In genomic region chr7:1502845-1503244, GRCh38 we compare ENCODE assay signal across 12 cellular contexts. TPM values are rescaled to one million over a fixed set of nuclear protein-coding genes. Genes with fewer than 3 reads are reported as not detected.
DNase-seq lines count a peak whose midpoint lies in the region; ATAC-seq, FAIRE-seq and TF ChIP-seq lines count a peak whose summit lies in the region.
"Had no signal": no experiment of that assay in that cellular context is flagged by ENCODE, and none has a peak within 500 bp of the region (broad histone marks: within the 10 kb centered on the region; RNA-seq: fewer than 3 reads in every experiment).

No MANE protein-coding gene starts in this region.

- H3K36me3 Mint-ChIP-seq in osteocyte (ENCODE audit: unreplicated experiment): peaks cover 11% of the 10 kb centered on the region

- H3K4me3 ChIP-seq in DND-41 (ENCODE audit: low read depth in 1 of 2, low read length in 2 of 2) (peak overlapping the region; percentile 97 to 100; a peak in 3 of 4 replicates), PC-3 (ENCODE audit: low read length) (peak overlapping the region; percentile 97), endothelial cell of umbilical vein (replicated peaks in 1 of 3; ENCODE audit: insufficient read depth in 1 of 3, low read depth in 1 of 3, low read length in 3 of 3) (peak overlapping the region in 1 of 3 experiments; percentile 56)

- DNase-seq in DND-41: no peak
- DNase-seq in PC-3: no peak
- DNase-seq in endothelial cell of umbilical vein (ENCODE audit: low read depth, low spot score): no peak
- DNase-seq in osteocyte (ENCODE audit: extremely low spot score, unreplicated experiment): no peak
- DNase-seq in UCSD-AML1 (lab: John Stamatoyannopoulos, UW; ENCODE audit: unreplicated experiment): no peak
- DNase-seq in glomerular visceral epithelial cell (ENCODE audit: extremely low spot score): no peak
- no peak for DNase-seq in NCI-H1048 (lab: John Stamatoyannopoulos, UW)
- no peak for DNase-seq in GM19240 (ENCODE audit: insufficient read length, low spot score)
- DNase-seq: Kasumi-1; stimulated activated naive CD4-positive, alpha-beta T cell treated with Interleukin-2 at 50 U/mL for 16 hours had no signal

- H4K20me1 ChIP-seq in DND-41 (ENCODE audit: insufficient read depth, low read length) (peaks cover 41% of the 10 kb centered on the region), PC-3 (ENCODE audit: low read length) (no peaks in the 10 kb centered on the region), endothelial cell of umbilical vein (replicated peaks; ENCODE audit: control insufficient read depth, extremely low read depth, insufficient read depth, low read length) (no peaks in the 10 kb centered on the region)

- peaks cover 39% of the 10 kb centered on the region for H3K79me2 ChIP-seq in DND-41 (ENCODE audit: insufficient read depth, low read length)
- peaks cover 34% of the 10 kb centered on the region for H3K79me2 ChIP-seq in PC-3 (ENCODE audit: low read length)
- H3K79me2 ChIP-seq in endothelial cell of umbilical vein (ENCODE audit: control insufficient read depth, insufficient read depth, low read length): peaks cover 24% of the 10 kb centered on the region

- peaks cover 16% of the 10 kb centered on the region for H3K4me1 Mint-ChIP-seq in osteocyte (ENCODE audit: unreplicated experiment)

- POLR2A ChIA-PET in PC-3 (lab: Charles Lee; ENCODE audit: unreplicated experiment) (no interaction called here), endothelial cell of umbilical vein (lab: Charles Lee) (no interaction called here)

- H3K9me1 ChIP-seq in endothelial cell of umbilical vein (replicated peaks; ENCODE audit: control insufficient read depth, extremely low read depth, insufficient read depth, low read length): no peaks in the 10 kb centered on the region

- TF ChIP-seq CTCF in DND-41 (IDR thresholded peaks at IDR 0.05; ENCODE audit: borderline replicate concordance, extremely low read depth, low read length, poor library complexity, severe bottlenecking) (no peak), PC-3 (conservative IDR thresholded peaks at IDR 0.05; ENCODE audit: low read depth, low read length) (no peak), endothelial cell of umbilical vein (IDR thresholded peaks at IDR 0.05; ENCODE audit: extremely low read depth in 1 of 2, insufficient read depth in 1 of 2, low read depth in 1 of 2, low read length in 2 of 2) (no peak), osteocyte (IDR thresholded peaks at IDR 0.05) (no peak)

- TF ChIP-seq POLR2A in endothelial cell of umbilical vein (IDR thresholded peaks at IDR 0.05; ENCODE audit: low read depth, low read length): no peak

- no peaks in the 10 kb centered on the region for H3F3A ChIP-seq in PC-3 (ENCODE audit: low read length, unreplicated experiment)

- H2AFZ ChIP-seq in DND-41 (ENCODE audit: low read depth, low read length) (no peak overlapping the region), PC-3 (ENCODE audit: low read length) (no peak overlapping the region), endothelial cell of umbilical vein (ENCODE audit: low read depth, low read length) (no peak overlapping the region)

- H3K4me1 ChIP-seq in DND-41 (ENCODE audit: insufficient read depth, low read length) (peaks cover 45% of the 10 kb centered on the region), PC-3 (ENCODE audit: insufficient read depth, low read length) (peaks cover 16% of the 10 kb centered on the region), endothelial cell of umbilical vein (ENCODE audit: control insufficient read depth, extremely low read depth, insufficient read depth, low read length) (peaks cover 5% of the 10 kb centered on the region)

- H3K27ac ChIP-seq in DND-41 (ENCODE audit: low read length): peak overlapping the region; percentile 64
- H3K27ac ChIP-seq in PC-3 (ENCODE audit: low read length): no peak overlapping the region
- H3K27ac ChIP-seq in endothelial cell of umbilical vein (ENCODE audit: insufficient read depth, low read depth, low read length): no peak overlapping the region

- no peaks in the 10 kb centered on the region for H3K27me3 ChIP-seq in DND-41 (ENCODE audit: insufficient read depth, low read length, poor library complexity)
- H3K27me3 ChIP-seq in PC-3 (ENCODE audit: low read length): no peaks in the 10 kb centered on the region
- no peaks in the 10 kb centered on the region for H3K27me3 ChIP-seq in endothelial cell of umbilical vein (ENCODE audit: control insufficient read depth in 2 of 2, insufficient read depth in 2 of 2, low read length in 2 of 2)

- dilution Hi-C loops in endothelial cell of umbilical vein (cut with MboI; ENCODE audit: extremely low pct_ligation_motif_present, low sequenced_read_pairs): no loop called here

- H3K9ac ChIP-seq in DND-41 (ENCODE audit: low read depth, low read length): peak overlapping the region; percentile 96
- peak overlapping the region; percentile 91; the same call in 1 of the 2 replicates for H3K9ac ChIP-seq in PC-3 (ENCODE audit: low read length)
- H3K9ac ChIP-seq in endothelial cell of umbilical vein (replicated peaks; ENCODE audit: extremely low read depth, insufficient read depth, low read length): no peak overlapping the region

- H3K27ac Mint-ChIP-seq in osteocyte (ENCODE audit: unreplicated experiment): no peak overlapping the region

- H3K27me3 Mint-ChIP-seq in osteocyte (ENCODE audit: unreplicated experiment): no peaks in the 10 kb centered on the region

- H3K4me2 ChIP-seq in DND-41 (ENCODE audit: insufficient read depth, low read length) (peak overlapping the region; percentile 100), PC-3 (ENCODE audit: low read length) (peak overlapping the region; percentile 92), endothelial cell of umbilical vein (ENCODE audit: insufficient read depth, low read length) (peak overlapping the region; percentile 49)

- H3K4me3 Mint-ChIP-seq in osteocyte (ENCODE audit: unreplicated experiment): peak overlapping the region; percentile 87

- H3K9me2 ChIP-seq in PC-3 (replicated peaks; ENCODE audit: low read length): no peaks in the 10 kb centered on the region

- no TSS peak for BruUV-seq in PC-3 (replicated peaks; lab: Mats Ljungman, UMichigan)
- BruUV-seq in endothelial cell of umbilical vein (replicated peaks; lab: Mats Ljungman, UMichigan): no TSS peak

- CTCF ChIA-PET in PC-3 (lab: Charles Lee): no interaction called here
- CTCF ChIA-PET in endothelial cell of umbilical vein (lab: Charles Lee): interaction anchor here (1.4 kb wide), 1 partner anchor 56 kb away, joined by 3 read pairs; no protein-coding TSS in a partner anchor

- H3K9me3 Mint-ChIP-seq in osteocyte (ENCODE audit: unreplicated experiment): no peaks in the 10 kb centered on the region

- H3K36me3 ChIP-seq in DND-41 (ENCODE audit: insufficient read depth, low read length): peaks cover 55% of the 10 kb centered on the region
- H3K36me3 ChIP-seq in PC-3 (ENCODE audit: low read depth, low read length): peaks cover 12% of the 10 kb centered on the region
- peaks cover 0 to 22% of the 10 kb centered on the region in 2 experiments for H3K36me3 ChIP-seq in endothelial cell of umbilical vein (ENCODE audit: control insufficient read depth in 2 of 2, extremely low read depth in 1 of 2, insufficient read depth in 2 of 2, low read length in 2 of 2)

- ATAC-seq in DND-41 (ENCODE audit: insufficient read depth, low read depth): no peak
- ATAC-seq in PC-3: no peak

- no peak for FAIRE-seq in endothelial cell of umbilical vein (lab: Jason Lieb, UNC)
- FAIRE-seq: islet of Langerhans had no signal

- H3K9me3 ChIP-seq in DND-41 (ENCODE audit: insufficient read depth, low read length, severe bottlenecking) (no peaks in the 10 kb centered on the region), PC-3 (ENCODE audit: low read length) (no peaks in the 10 kb centered on the region), endothelial cell of umbilical vein (replicated peaks; ENCODE audit: control insufficient read depth, insufficient read depth, low read length) (no peaks in the 10 kb centered on the region)

- intact Hi-C loops in PC-3 (cut with micrococcal nuclease): no loop called here
- intact Hi-C loops in endothelial cell of umbilical vein (cut with micrococcal nuclease): no loop called here

RNA-seq across cellular contexts. Expression of gene INTS1, which starts 1.3 kb away (rescaled TPM):
- 62.9 and 92.6 TPM in 2 replicates for total RNA-seq in PC-3 (2014; rRNA removed)
- total RNA-seq in endothelial cell of umbilical vein: 114 and 116 TPM in 2 replicates
- polyA plus RNA-seq in endothelial cell of umbilical vein: 57.8 and 86.5 TPM in 2 replicates
- polyA plus RNA-seq in endothelial cell of umbilical vein (2011; cell fraction: cytosol; rRNA removed): 25.1 and 38.8 TPM in 2 replicates
- polyA plus RNA-seq in endothelial cell of umbilical vein (2011; cell fraction: nucleus; rRNA removed): 99.5 and 107 TPM in 2 replicates
- polyA plus RNA-seq in endothelial cell of umbilical vein (2012): 48.4 and 56.9 TPM in 2 replicates
- polyA minus RNA-seq in endothelial cell of umbilical vein: 39.2 and 47.6 TPM in 2 replicates
- polyA minus RNA-seq in endothelial cell of umbilical vein (2011; cell fraction: cytosol; rRNA and poly(A)+ RNA removed): 50.1 TPM
- polyA minus RNA-seq in endothelial cell of umbilical vein (2011; cell fraction: nucleus; rRNA and poly(A)+ RNA removed): 38.4 and 74.9 TPM in 2 replicates
- total RNA-seq in osteocyte: 111 and 121 TPM in 2 replicates

RNA-seq across cellular contexts. Expression of gene MAFK, which starts 27.7 kb away (rescaled TPM):
- 61.6 and 83.3 TPM in 2 replicates for total RNA-seq in PC-3 (2014; rRNA removed)
- total RNA-seq in endothelial cell of umbilical vein: 39.4 and 66.9 TPM in 2 replicates
- 22.2 and 23.3 TPM in 2 replicates for polyA plus RNA-seq in endothelial cell of umbilical vein
- polyA plus RNA-seq in endothelial cell of umbilical vein (2011; cell fraction: cytosol; rRNA removed): 10.8 and 13.7 TPM in 2 replicates
- 167 and 174 TPM in 2 replicates for polyA plus RNA-seq in endothelial cell of umbilical vein (2011; cell fraction: nucleus; rRNA removed)
- polyA plus RNA-seq in endothelial cell of umbilical vein (2012): 16.7 and 23.2 TPM in 2 replicates
- 13.0 and 16.2 TPM in 2 replicates for polyA minus RNA-seq in endothelial cell of umbilical vein
- 27.5 TPM for polyA minus RNA-seq in endothelial cell of umbilical vein (2011; cell fraction: cytosol; rRNA and poly(A)+ RNA removed)
- polyA minus RNA-seq in endothelial cell of umbilical vein (2011; cell fraction: nucleus; rRNA and poly(A)+ RNA removed): 25.4 and 68.6 TPM in 2 replicates
- 19.9 and 23.0 TPM in 2 replicates for total RNA-seq in osteocyte

RNA-seq across cellular contexts. Expression of gene MICALL2, which starts 43.6 kb away (rescaled TPM):
- total RNA-seq in PC-3 (2014; rRNA removed) (52.8 and 72.6 TPM in 2 replicates), endothelial cell of umbilical vein (46.3 and 58.7 TPM in 2 replicates), osteocyte (55.9 and 63.1 TPM in 2 replicates)
- polyA plus RNA-seq in endothelial cell of umbilical vein: 29.8 and 37.3 TPM in 2 replicates
- 7.5 and 14.2 TPM in 2 replicates for polyA plus RNA-seq in endothelial cell of umbilical vein (2011; cell fraction: cytosol; rRNA removed)
- 205 and 206 TPM in 2 replicates for polyA plus RNA-seq in endothelial cell of umbilical vein (2011; cell fraction: nucleus; rRNA removed)
- 15.0 and 21.0 TPM in 2 replicates for polyA plus RNA-seq in endothelial cell of umbilical vein (2012)
- 34.6 and 58.7 TPM in 2 replicates for polyA minus RNA-seq in endothelial cell of umbilical vein
- polyA minus RNA-seq in endothelial cell of umbilical vein (2011; cell fraction: cytosol; rRNA and poly(A)+ RNA removed): 7.1 TPM
- polyA minus RNA-seq in endothelial cell of umbilical vein (2011; cell fraction: nucleus; rRNA and poly(A)+ RNA removed): 39.3 and 58.9 TPM in 2 replicates

RNA-seq across cellular contexts. Expression of gene TMEM184A, which starts 53.2 kb away (rescaled TPM):
- total RNA-seq in PC-3 (2014; rRNA removed): 23.1 and 31.3 TPM in 2 replicates
- total RNA-seq in endothelial cell of umbilical vein: not detected in 2 replicates
- 0.41 and 0.48 TPM in 2 replicates for polyA plus RNA-seq in endothelial cell of umbilical vein
- 0.07 and 0.22 TPM in 2 replicates for polyA plus RNA-seq in endothelial cell of umbilical vein (2011; cell fraction: cytosol; rRNA removed)
- polyA plus RNA-seq in endothelial cell of umbilical vein (2011; cell fraction: nucleus; rRNA removed): 0.25 and 0.66 TPM in 2 replicates
- polyA plus RNA-seq in endothelial cell of umbilical vein (2012): 0.07 TPM in 2 replicates
- polyA minus RNA-seq in endothelial cell of umbilical vein: 0.15 TPM in 1 of 2 replicates, not detected in the other
- 21.1 TPM for polyA minus RNA-seq in endothelial cell of umbilical vein (2011; cell fraction: cytosol; rRNA and poly(A)+ RNA removed)
- 0.48 and 0.91 TPM in 2 replicates for polyA minus RNA-seq in endothelial cell of umbilical vein (2011; cell fraction: nucleus; rRNA and poly(A)+ RNA removed)
- total RNA-seq in osteocyte: 0.27 and 0.29 TPM in 2 replicates
- total RNA-seq: activated CD8-positive, alpha-beta memory T cell treated with anti-CD3 and anti-CD28 coated beads for 36 hours had no signal

Comparison
In these comparisons a context has a peak if more than half of its experiments do, and no peak if none do; other contexts are left out.
1. H3K4me2 ChIP-seq: peak in every context shown above with its lines; median percentile 100 in DND-41; 92 in PC-3; 49 in endothelial cell of umbilical vein.